In genomic region chr13:35881360-35881759, GRCh38 we compare ENCODE assay signal across 14 cellular contexts.
DNase-seq lines count a peak whose midpoint lies in the region; ATAC-seq and TF ChIP-seq lines count a peak whose summit lies in the region.
"Had no signal": no experiment of that assay in that cellular context is flagged by ENCODE, and none has a peak within 500 bp of the region (broad histone marks: within the 10 kb centered on the region; RNA-seq: fewer than 3 reads in every experiment).

No MANE protein-coding gene starts in this region.

- H3K27me3 ChIP-seq in A673 (replicated peaks; ENCODE audit: insufficient read depth, low read depth, low read length, poor library complexity), result no peaks in the 10 kb centered on the region
- no peaks in the 10 kb centered on the region for H3K27me3 ChIP-seq in CD4-positive, alpha-beta T cell (ENCODE audit: control insufficient read depth, insufficient read depth, low read length)

- no peak overlapping the region for H3K27ac Mint-ChIP-seq in CD4-positive, alpha-beta T cell
- no peak overlapping the region for H3K27ac Mint-ChIP-seq in activated naive CD4-positive, alpha-beta T cell treated with anti-CD3 and anti-CD28 coated beads for 36 hours
- H3K27ac Mint-ChIP-seq: activated naive CD8-positive, alpha-beta T cell treated with anti-CD3 and anti-CD28 coated beads, Interleukin-2, amount 10 ng/mL, durations not matched to agents 7 days and 5 days; GM23338; T-helper 17 cell had no signal

- no peak for TF ChIP-seq CTCF in A673 (conservative IDR thresholded peaks at IDR 0.05; ENCODE audit: low read depth, low read length)
- no peak for TF ChIP-seq CTCF in CD4-positive, alpha-beta T cell (IDR thresholded peaks at IDR 0.05)

- H3K36me3 Mint-ChIP-seq in CD4-positive, alpha-beta T cell (ENCODE audit: low read depth), result no peaks in the 10 kb centered on the region
- no peaks in the 10 kb centered on the region for H3K36me3 Mint-ChIP-seq in activated naive CD4-positive, alpha-beta T cell treated with anti-CD3 and anti-CD28 coated beads for 36 hours (ENCODE audit: low read depth)
- H3K36me3 Mint-ChIP-seq: activated naive CD8-positive, alpha-beta T cell treated with anti-CD3 and anti-CD28 coated beads, Interleukin-2, amount 10 ng/mL, durations not matched to agents 7 days and 5 days had no signal

- H3K9me3 ChIP-seq in A673 (ENCODE audit: low read depth, low read length, poor library complexity, severe bottlenecking), result no peaks in the 10 kb centered on the region
- H3K9me3 ChIP-seq in CD4-positive, alpha-beta T cell (ENCODE audit: control insufficient read depth, low read length), result no peaks in the 10 kb centered on the region

- no TSS peak for BruUV-seq in A673 (replicated peaks; lab: Mats Ljungman, UMichigan)

- no peaks in the 10 kb centered on the region for H3K36me3 ChIP-seq in A673 (ENCODE audit: insufficient read depth, low read length, poor library complexity, severe bottlenecking)

- peak; percentile 11 for DNase-seq in A673 (ENCODE audit: low spot score)
- DNase-seq in NCI-H1092 (lab: John Stamatoyannopoulos, UW), result peak; percentile 2
- peak; percentile 81 for DNase-seq in cerebellar cortex (ENCODE audit: low spot score)
- DNase-seq in midbrain (lab: John Stamatoyannopoulos, UW), result peak; percentile 48
- DNase-seq in CD4-positive, alpha-beta T cell, result no peak
- DNase-seq in activated naive CD4-positive, alpha-beta T cell treated with anti-CD3 and anti-CD28 coated beads for 36 hours, result no peak
- DNase-seq in NCI-H1417 treated with DMSO at 0.1 percent for 48 hours (lab: John Stamatoyannopoulos, UW), result no peak
- DNase-seq: activated naive CD8-positive, alpha-beta T cell treated with anti-CD3 and anti-CD28 coated beads, Interleukin-2, amount 10 ng/mL, durations not matched to agents 7 days and 5 days; mesenchymal stem cell; NCI-H526 treated with DMSO at 0.1 percent for 48 hours; stimulated activated naive CD8-positive, alpha-beta T cell treated with anti-CD3 and anti-CD28 coated beads, Interleukin-15, amount 100 ng/mL, for 72 hours; T-helper 17 cell had no signal

- H3K4me3 ChIP-seq in A673 (ENCODE audit: low read depth, low read length, poor library complexity, severe bottlenecking), result no peak overlapping the region
- H3K4me3 ChIP-seq: GM23338 had no signal

- no peaks in the 10 kb centered on the region for H3K4me1 Mint-ChIP-seq in CD4-positive, alpha-beta T cell (ENCODE audit: low read depth)
- no peaks in the 10 kb centered on the region for H3K4me1 Mint-ChIP-seq in activated naive CD4-positive, alpha-beta T cell treated with anti-CD3 and anti-CD28 coated beads for 36 hours (ENCODE audit: low read depth)
- H3K4me1 Mint-ChIP-seq: activated naive CD8-positive, alpha-beta T cell treated with anti-CD3 and anti-CD28 coated beads, Interleukin-2, amount 10 ng/mL, durations not matched to agents 7 days and 5 days; stimulated activated naive CD8-positive, alpha-beta T cell treated with anti-CD3 and anti-CD28 coated beads, Interleukin-15, amount 100 ng/mL, for 72 hours; T-helper 17 cell had no signal

- no peak for ATAC-seq in CD4-positive, alpha-beta T cell (ENCODE audit: poor library complexity)
- no peak for ATAC-seq in GM18519 (IDR thresholded peaks at IDR 0.05; ENCODE audit: low FRiP score, unreplicated experiment)
- ATAC-seq: GM23338; stimulated activated naive CD8-positive, alpha-beta T cell treated with anti-CD3 and anti-CD28 coated beads, Interleukin-15, amount 100 ng/mL, for 72 hours; T-helper 17 cell had no signal

- no peaks in the 10 kb centered on the region for H3K9me3 Mint-ChIP-seq in CD4-positive, alpha-beta T cell
- no peaks in the 10 kb centered on the region for H3K9me3 Mint-ChIP-seq in activated naive CD4-positive, alpha-beta T cell treated with anti-CD3 and anti-CD28 coated beads for 36 hours
- H3K9me3 Mint-ChIP-seq: GM23338 had no signal

- H3K4me1 ChIP-seq in A673 (ENCODE audit: insufficient read depth, low read length, poor library complexity, severe bottlenecking), result no peaks in the 10 kb centered on the region

- no peaks in the 10 kb centered on the region for H3K27me3 Mint-ChIP-seq in CD4-positive, alpha-beta T cell
- no peaks in the 10 kb centered on the region for H3K27me3 Mint-ChIP-seq in activated naive CD4-positive, alpha-beta T cell treated with anti-CD3 and anti-CD28 coated beads for 36 hours (ENCODE audit: low read depth)
- H3K27me3 Mint-ChIP-seq: activated naive CD8-positive, alpha-beta T cell treated with anti-CD3 and anti-CD28 coated beads, Interleukin-2, amount 10 ng/mL, durations not matched to agents 7 days and 5 days; stimulated activated naive CD8-positive, alpha-beta T cell treated with anti-CD3 and anti-CD28 coated beads, Interleukin-15, amount 100 ng/mL, for 72 hours; T-helper 17 cell had no signal

- H3K4me3 Mint-ChIP-seq in CD4-positive, alpha-beta T cell, result no peak overlapping the region
- H3K4me3 Mint-ChIP-seq in activated naive CD4-positive, alpha-beta T cell treated with anti-CD3 and anti-CD28 coated beads for 36 hours, result no peak overlapping the region
- H3K4me3 Mint-ChIP-seq: activated naive CD8-positive, alpha-beta T cell treated with anti-CD3 and anti-CD28 coated beads, Interleukin-2, amount 10 ng/mL, durations not matched to agents 7 days and 5 days; GM23338; stimulated activated naive CD8-positive, alpha-beta T cell treated with anti-CD3 and anti-CD28 coated beads, Interleukin-15, amount 100 ng/mL, for 72 hours; T-helper 17 cell had no signal

- intact Hi-C loops in A673 (cut with micrococcal nuclease; ENCODE audit: unreplicated experiment), result no loop called here
- intact Hi-C loops in CD4-positive, alpha-beta T cell (cut with DNase I, micrococcal nuclease), result no loop called here
- intact Hi-C loops in activated naive CD4-positive, alpha-beta T cell treated with anti-CD3 and anti-CD28 coated beads for 36 hours (cut with micrococcal nuclease), result no loop called here

- CTCF ChIA-PET in A673 (lab: Charles Lee), result no interaction called here
- CTCF ChIA-PET in CD4-positive, alpha-beta T cell (lab: Charles Lee), result no interaction called here
- CTCF ChIA-PET in activated naive CD4-positive, alpha-beta T cell treated with anti-CD3 and anti-CD28 coated beads for 36 hours (lab: Charles Lee), result no interaction called here

- POLR2A ChIA-PET in A673 (lab: Charles Lee; ENCODE audit: low non-redundant PET), result interaction anchor here (0.6 kb wide), 1 partner anchor 71 kb away, joined by 3 read pairs; no protein-coding TSS in a partner anchor
- POLR2A ChIA-PET in CD4-positive, alpha-beta T cell (lab: Charles Lee), result no interaction called here

- no peak overlapping the region for H3K27ac ChIP-seq in A673 (ENCODE audit: low read depth, low read length, poor library complexity, severe bottlenecking)
- H3K27ac ChIP-seq in CD4-positive, alpha-beta T cell (ENCODE audit: low read depth, low read length), result no peak overlapping the region

Comparison
In these comparisons a context has a peak if more than half of its experiments do, and no peak if none do; other contexts are left out.
1. DNase-seq: peak in A673 (single experiment), NCI-H1092 (single experiment), cerebellar cortex (single experiment) and midbrain (single experiment); none in CD4-positive, alpha-beta T cell (0 of 10), activated naive CD4-positive, alpha-beta T cell treated with anti-CD3 and anti-CD28 coated beads for 36 hours (single experiment) and NCI-H1417 treated with DMSO at 0.1 percent for 48 hours (single experiment).